In the genomic region with DNA sequence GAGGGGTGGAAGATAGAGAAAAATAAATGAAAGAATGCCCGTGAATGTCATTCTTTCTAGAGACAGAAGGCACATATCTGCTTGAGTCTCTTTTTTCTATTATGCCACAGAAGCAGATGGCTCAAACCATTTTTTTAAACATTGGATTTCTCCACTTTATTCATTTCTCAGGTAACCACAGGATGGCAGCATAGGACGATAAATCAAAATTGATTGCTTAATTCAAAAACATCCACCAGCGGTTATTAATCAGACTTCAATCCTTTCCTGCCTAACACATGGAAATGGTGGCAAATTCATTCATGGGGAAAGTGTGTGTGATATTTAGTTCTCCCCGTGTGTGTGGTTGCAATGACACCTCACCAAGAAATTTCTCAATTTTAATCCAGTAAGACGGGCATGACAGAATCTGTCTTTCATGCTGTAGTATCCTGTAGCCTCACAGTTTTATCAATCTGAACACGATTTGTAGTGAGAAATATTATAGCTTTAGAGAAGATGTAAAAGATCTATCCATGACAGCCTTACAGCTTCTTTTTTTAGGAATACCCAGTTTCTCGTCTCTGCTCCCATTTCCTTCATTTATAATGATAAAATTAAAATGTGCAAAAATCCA, we compare ENCODE assay signal across 8 cellular contexts.
A peak's percentile ranks its signal among the peaks of the same experiment; 100 is the strongest.
DNase-seq lines count a peak whose midpoint lies in the region; ATAC-seq and TF ChIP-seq lines count a peak whose summit lies in the region.

No MANE protein-coding gene starts in this region.

- ATAC-seq in HG03159 (IDR thresholded peaks at IDR 0.05; ENCODE audit: unreplicated experiment) = no peak

- DNase-seq in NCI-H146 (lab: John Stamatoyannopoulos, UW) (peak; percentile 36), astrocyte of the spinal cord (ENCODE audit: low read depth, low spot score) (peak; percentile 16), midbrain (lab: John Stamatoyannopoulos, UW) (peak; percentile 12), NCI-H1436 treated with DMSO at 0.1 percent for 48 hours (lab: John Stamatoyannopoulos, UW) (no peak), adrenal gland (no peak)
- DNase-seq in stimulated activated CD4-positive, alpha-beta T cell treated with anti-CD3 and anti-CD28 coated beads, Interleukin-2, amount 100 ng/mL, for 48 hours = no peak

- 33 to 40% (median 38%) methylated on average over 7 of the region's 7 CpGs for WGBS in adrenal gland, 4 donors

- no peaks in the 10 kb centered on the region for H3K36me3 ChIP-seq in adrenal gland (replicated peaks in 1 of 2)

- 0 out of 3 replicates have a peak, but pooled peaks have one; percentile 8 for TF ChIP-seq CTCF in GM12872 (IDR thresholded peaks at IDR 0.05; ENCODE audit: insufficient read depth, low read depth, low read length)
- TF ChIP-seq CTCF in astrocyte of the spinal cord (IDR thresholded peaks at IDR 0.05; ENCODE audit: low read depth, low read length) = peak; percentile 25
- peak in 2 of 6 experiments; percentile 5 to 17 for TF ChIP-seq CTCF in adrenal gland (IDR thresholded peaks at IDR 0.05)

- TF ChIP-seq POLR2A in adrenal gland (IDR thresholded peaks at IDR 0.05) = no peak

- in situ Hi-C loops in astrocyte of the spinal cord (cut with HindIII; ENCODE audit: low sequenced_read_pairs) = no loop called here

- H3K4me1 ChIP-seq in adrenal gland (replicated peaks in 1 of 2) = no peaks in the 10 kb centered on the region

- H3K4me3 ChIP-seq in astrocyte of the spinal cord (ENCODE audit: low read depth, low read length) (no peak overlapping the region), adrenal gland (no peak overlapping the region)

- peaks cover 4% of the 10 kb centered on the region for H3K27me3 ChIP-seq in adrenal gland

- intact Hi-C loops in adrenal gland (cut with DNase I) = no loop called here

- no peaks in the 10 kb centered on the region for H3K9me3 ChIP-seq in adrenal gland (replicated peaks in 1 of 3)

- no peak overlapping the region for H3K27ac ChIP-seq in adrenal gland

Comparison
In these comparisons a context has a peak if more than half of its experiments do, and no peak if none do; other contexts are left out.
1. DNase-seq: peak in NCI-H146 (single experiment), astrocyte of the spinal cord (single experiment) and midbrain (single experiment); none in NCI-H1436 treated with DMSO at 0.1 percent for 48 hours (single experiment), stimulated activated CD4-positive, alpha-beta T cell treated with anti-CD3 and anti-CD28 coated beads, Interleukin-2, amount 100 ng/mL, for 48 hours (0 of 2) and adrenal gland (0 of 7).